25 cellular contexts compared by ENCODE assay signal in genomic region chr3:28099296-28099695, GRCh38.
"Had no signal": no experiment of that assay in that cellular context is flagged by ENCODE, and none has a peak within 500 bp of the region (broad histone marks: within the 10 kb centered on the region; RNA-seq: fewer than 3 reads in every experiment).

No MANE protein-coding gene starts in this region.

- H3K27me3 ChIP-seq: colonic mucosa, esophagus squamous epithelium, gastrocnemius medialis, heart right ventricle, left lung had no signal

- H3K4me1 ChIP-seq: colonic mucosa, esophagus squamous epithelium, gastrocnemius medialis, heart right ventricle, left lung, lower lobe of right lung had no signal

- DNase-seq: colonic mucosa; cortex of kidney; effector CD8-positive, alpha-beta T cell; effector memory CD8-positive, alpha-beta T cell; endodermal cell; erythroblast; esophagus squamous epithelium; foreskin fibroblast; foreskin melanocyte; gastrocnemius medialis; glutamatergic neuron; head of caudate nucleus; heart right ventricle; hippocampal formation; left cardiac atrium; left lung; left ventricle myocardium superior; lower lobe of right lung; mesenchymal stem cell; mucosa of descending colon had no signal

- H3K36me3 ChIP-seq: colonic mucosa, esophagus squamous epithelium, gastrocnemius medialis, heart right ventricle, left lung, lower lobe of right lung had no signal

- H3K4me3 ChIP-seq: colonic mucosa, esophagus squamous epithelium, gastrocnemius medialis, heart right ventricle, left lung, lower lobe of right lung, mucosa of descending colon had no signal

- ATAC-seq: effector memory CD8-positive, alpha-beta T cell; esophagus mucosa; gastrocnemius medialis; heart right ventricle; left cardiac atrium; left lung; left ventricle myocardium superior; lower lobe of right lung; mucosa of descending colon had no signal

- H3K9me3 ChIP-seq: colonic mucosa, gastrocnemius medialis had no signal

- H3K27ac ChIP-seq: colonic mucosa, epithelial cell of prostate, esophagus squamous epithelium, gastrocnemius medialis, heart right ventricle, left lung, lower lobe of right lung had no signal

- FAIRE-seq: endometrium, islet of Langerhans, keratinocyte had no signal
